ENCODE assay signal across 12 cellular contexts in the genomic region with DNA sequence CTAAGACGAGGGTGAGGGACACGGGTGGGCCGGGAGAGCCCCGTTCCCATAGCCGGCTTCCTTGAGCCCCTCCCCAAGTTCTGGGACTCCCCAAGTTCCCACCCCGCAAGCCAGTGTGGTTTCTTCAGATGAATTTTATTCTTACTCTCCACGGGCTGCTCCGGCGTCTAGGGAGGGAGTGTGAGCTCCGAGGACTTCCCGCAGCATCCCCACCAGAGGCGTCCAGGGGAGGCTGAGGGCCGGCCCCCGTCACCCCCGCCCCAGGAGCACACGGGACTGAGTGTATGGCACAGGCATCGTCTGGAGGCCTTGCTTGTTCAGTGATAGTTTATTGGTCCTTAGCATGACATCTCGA. TPM values are rescaled to one million over a fixed set of nuclear protein-coding genes. Genes with fewer than 3 reads are reported as not detected.
A peak's percentile ranks its signal among the peaks of the same experiment; 100 is the strongest.
DNase-seq lines count a peak whose midpoint lies in the region; ATAC-seq, FAIRE-seq and TF ChIP-seq lines count a peak whose summit lies in the region.
"Had no signal": no experiment of that assay in that cellular context is flagged by ENCODE, and none has a peak within 500 bp of the region (broad histone marks: within the 10 kb centered on the region; RNA-seq: fewer than 3 reads in every experiment).

No MANE protein-coding gene starts in this region.

- CTCF ChIA-PET in endothelial cell of umbilical vein (lab: Charles Lee), result interaction anchor here (1.1 to 5.2 kb wide), 9 partner anchors 9 to 195 kb away, joined by 3 to 26 read pairs (median 6); partner anchors contain the start of gene SLC4A11

- no peaks in the 10 kb centered on the region for H3K9me3 Mint-ChIP-seq in natural killer cell treated with Interleukin-12 subunit alpha and Interleukin-12 subunit beta and Interleukin-15 and Interleukin-18, amount 100 ng/mL, for 72 hours
- H3K9me3 Mint-ChIP-seq: activated naive CD4-positive, alpha-beta T cell treated with anti-CD3 and anti-CD28 coated beads, Interleukin-2, amount 50 U/mL, for 72 hours had no signal

- H3K9ac ChIP-seq in HUES64 (ENCODE audit: low read depth, low read length) (no peak overlapping the region), endothelial cell of umbilical vein (replicated peaks; ENCODE audit: extremely low read depth, insufficient read depth, low read length) (no peak overlapping the region)

- 12% methylated on average over 16 of the region's 18 CpGs for WGBS in HUES64

- H3K4me1 Mint-ChIP-seq in natural killer cell treated with Interleukin-12 subunit alpha and Interleukin-12 subunit beta and Interleukin-15 and Interleukin-18, amount 100 ng/mL, for 72 hours (ENCODE audit: low read depth in 2 of 2), result no peaks in the 10 kb centered on the region

- H3K27me3 Mint-ChIP-seq in natural killer cell treated with Interleukin-12 subunit alpha and Interleukin-12 subunit beta and Interleukin-15 and Interleukin-18, amount 100 ng/mL, for 72 hours, result peaks cover 0 to 14% of the 10 kb centered on the region in 2 donors

- TF ChIP-seq CTCF in BE2C (IDR thresholded peaks at IDR 0.05; ENCODE audit: low read depth, low read length), result no peak
- no peak for TF ChIP-seq CTCF in endothelial cell of umbilical vein (IDR thresholded peaks at IDR 0.05; ENCODE audit: extremely low read depth in 1 of 2, insufficient read depth in 1 of 2, low read depth in 1 of 2, low read length in 2 of 2)

- POLR2A ChIA-PET in endothelial cell of umbilical vein (lab: Charles Lee), result no interaction called here

- H3K4me3 Mint-ChIP-seq in natural killer cell treated with Interleukin-12 subunit alpha and Interleukin-12 subunit beta and Interleukin-15 and Interleukin-18, amount 100 ng/mL, for 72 hours, result no peak overlapping the region

- H3K36me3 ChIP-seq in BE2C, result no peaks in the 10 kb centered on the region
- 0 out of 2 replicates have a peak, but pooled peaks cover 2% of the 10 kb centered on the region for H3K36me3 ChIP-seq in HUES64 (ENCODE audit: insufficient read depth, low read length)
- peaks cover 2 to 4% of the 10 kb centered on the region in 2 experiments for H3K36me3 ChIP-seq in endothelial cell of umbilical vein (ENCODE audit: control insufficient read depth in 2 of 2, extremely low read depth in 1 of 2, insufficient read depth in 2 of 2, low read length in 2 of 2)

- H3K27ac ChIP-seq in HUES64 (ENCODE audit: low read depth, low read length) (no peak overlapping the region), endothelial cell of umbilical vein (ENCODE audit: insufficient read depth, low read depth, low read length) (no peak overlapping the region)

- no peaks in the 10 kb centered on the region for H4K20me1 ChIP-seq in endothelial cell of umbilical vein (replicated peaks; ENCODE audit: control insufficient read depth, extremely low read depth, insufficient read depth, low read length)

- FAIRE-seq in endothelial cell of umbilical vein (lab: Jason Lieb, UNC), result no peak
- FAIRE-seq: H54, urothelium cell line had no signal

- intact Hi-C loops in endothelial cell of umbilical vein (cut with micrococcal nuclease), result no loop called here

- no peaks in the 10 kb centered on the region for H3K9me1 ChIP-seq in endothelial cell of umbilical vein (replicated peaks; ENCODE audit: control insufficient read depth, extremely low read depth, insufficient read depth, low read length)

- no TSS peak for BruUV-seq in endothelial cell of umbilical vein (replicated peaks; lab: Mats Ljungman, UMichigan)

- H3K4me2 ChIP-seq in endothelial cell of umbilical vein (ENCODE audit: insufficient read depth, low read length), result peak overlapping the region; percentile 82

- peak overlapping the region; percentile 50 for H2AFZ ChIP-seq in endothelial cell of umbilical vein (ENCODE audit: low read depth, low read length)

- no peak overlapping the region for H3K27ac Mint-ChIP-seq in natural killer cell treated with Interleukin-12 subunit alpha and Interleukin-12 subunit beta and Interleukin-15 and Interleukin-18, amount 100 ng/mL, for 72 hours
- H3K27ac Mint-ChIP-seq: activated naive CD4-positive, alpha-beta T cell treated with anti-CD3 and anti-CD28 coated beads, Interleukin-2, amount 50 U/mL, for 72 hours had no signal

- H3K27me3 ChIP-seq in BE2C (no peaks in the 10 kb centered on the region), HUES64 (ENCODE audit: insufficient read depth, low read length) (peaks cover 26% of the 10 kb centered on the region), endothelial cell of umbilical vein (ENCODE audit: control insufficient read depth in 2 of 2, insufficient read depth in 2 of 2, low read length in 2 of 2) (peaks cover 0 to 11% of the 10 kb centered on the region in 2 experiments)

- no peaks in the 10 kb centered on the region for H3K4me1 ChIP-seq in BE2C
- H3K4me1 ChIP-seq in HUES64 (ENCODE audit: insufficient read depth, low read length), result no peaks in the 10 kb centered on the region
- H3K4me1 ChIP-seq in endothelial cell of umbilical vein (ENCODE audit: control insufficient read depth, extremely low read depth, insufficient read depth, low read length), result peaks cover 7% of the 10 kb centered on the region

- H3K4me3 ChIP-seq in BE2C (ENCODE audit: low read depth, low read length) (peak overlapping the region; percentile 41), HUES64 (ENCODE audit: low read length) (peak overlapping the region; percentile 50), endothelial cell of umbilical vein (replicated peaks in 1 of 3; ENCODE audit: insufficient read depth in 1 of 3, low read depth in 1 of 3, low read length in 3 of 3) (peak overlapping the region in 2 of 3 experiments; percentile 37 to 43)

- DNase-seq in BE2C, result no peak
- DNase-seq in endothelial cell of umbilical vein (ENCODE audit: low read depth, low spot score), result no peak
- DNase-seq in natural killer cell treated with Interleukin-12 subunit alpha and Interleukin-12 subunit beta and Interleukin-15 and Interleukin-18, amount 100 ng/mL, for 72 hours (ENCODE audit: low spot score), result peak; percentile 46
- no peak for DNase-seq in NCI-H748 (lab: John Stamatoyannopoulos, UW; ENCODE audit: unreplicated experiment)
- DNase-seq in NCI-H82 (lab: John Stamatoyannopoulos, UW), result no peak
- DNase-seq: stimulated activated CD4-positive, alpha-beta T cell treated with anti-CD3 and anti-CD28 coated beads, Interleukin-2, amount 100 ng/mL, for 48 hours had no signal

- H3K79me2 ChIP-seq in endothelial cell of umbilical vein (ENCODE audit: control insufficient read depth, insufficient read depth, low read length), result no peaks in the 10 kb centered on the region

- dilution Hi-C loops in endothelial cell of umbilical vein (cut with MboI; ENCODE audit: extremely low pct_ligation_motif_present, low sequenced_read_pairs), result no loop called here

- no peaks in the 10 kb centered on the region for H3K36me3 Mint-ChIP-seq in natural killer cell treated with Interleukin-12 subunit alpha and Interleukin-12 subunit beta and Interleukin-15 and Interleukin-18, amount 100 ng/mL, for 72 hours
- H3K36me3 Mint-ChIP-seq: activated naive CD4-positive, alpha-beta T cell treated with anti-CD3 and anti-CD28 coated beads, Interleukin-2, amount 50 U/mL, for 72 hours had no signal

- ATAC-seq in natural killer cell treated with Interleukin-12 subunit alpha and Interleukin-12 subunit beta and Interleukin-15 and Interleukin-18, amount 100 ng/mL, for 72 hours, result peak in 1 of 2 donors; percentile 50
- ATAC-seq in HG03139 (IDR thresholded peaks at IDR 0.05; ENCODE audit: unreplicated experiment) (no peak), HG02588 (IDR thresholded peaks at IDR 0.05; ENCODE audit: unreplicated experiment) (no peak)

- TF ChIP-seq POLR2A in endothelial cell of umbilical vein (IDR thresholded peaks at IDR 0.05; ENCODE audit: low read depth, low read length), result no peak

- H3K9me3 ChIP-seq in BE2C (no peaks in the 10 kb centered on the region), HUES64 (ENCODE audit: insufficient read depth, low read depth, low read length) (no peaks in the 10 kb centered on the region), endothelial cell of umbilical vein (replicated peaks; ENCODE audit: control insufficient read depth, insufficient read depth, low read length) (no peaks in the 10 kb centered on the region)

RNA-seq across cellular contexts. Expression of gene SLC4A11, which starts 10.0 kb away (rescaled TPM):
- polyA plus RNA-seq in BE2C (2012; ENCODE audit: insufficient read depth, insufficient read length, low read depth), result 0.31 TPM
- 5.6 TPM for polyA plus RNA-seq in HUES64 (2013, experiment 1 of 2)
- 7.4 TPM for polyA plus RNA-seq in HUES64 (2013, experiment 2 of 2)
- 10.2 and 15.5 TPM in 2 replicates for total RNA-seq in endothelial cell of umbilical vein
- 5.7 and 6.1 TPM in 2 replicates for polyA plus RNA-seq in endothelial cell of umbilical vein
- 3.2 and 3.4 TPM in 2 replicates for polyA plus RNA-seq in endothelial cell of umbilical vein (2011; cell fraction: cytosol; rRNA removed)
- polyA plus RNA-seq in endothelial cell of umbilical vein (2011; cell fraction: nucleus; rRNA removed), result 32.5 and 40.0 TPM in 2 replicates
- 12.0 and 13.5 TPM in 2 replicates for polyA plus RNA-seq in endothelial cell of umbilical vein (2012)
- 3.7 and 5.0 TPM in 2 replicates for polyA minus RNA-seq in endothelial cell of umbilical vein
- 1.0 TPM for polyA minus RNA-seq in endothelial cell of umbilical vein (2011; cell fraction: cytosol; rRNA and poly(A)+ RNA removed)
- 6.8 and 11.8 TPM in 2 replicates for polyA minus RNA-seq in endothelial cell of umbilical vein (2011; cell fraction: nucleus; rRNA and poly(A)+ RNA removed)
- 1 to 10 TPM in 1 of 2 donors, under 1 TPM in 1; 0.36 to 1.9 TPM for total RNA-seq in natural killer cell treated with Interleukin-12 subunit alpha and Interleukin-12 subunit beta and Interleukin-15 and Interleukin-18, amount 100 ng/mL, for 72 hours

RNA-seq across cellular contexts. Expression of gene ITPA, which starts 39.7 kb away (rescaled TPM):
- polyA plus RNA-seq in BE2C (2012; ENCODE audit: insufficient read depth, insufficient read length, low read depth), result 151 TPM
- 54.0 TPM for polyA plus RNA-seq in HUES64 (2013, experiment 1 of 2)
- polyA plus RNA-seq in HUES64 (2013, experiment 2 of 2), result 49.3 TPM
- total RNA-seq in endothelial cell of umbilical vein, result 59.8 and 65.0 TPM in 2 replicates
- 43.2 and 50.7 TPM in 2 replicates for polyA plus RNA-seq in endothelial cell of umbilical vein
- polyA plus RNA-seq in endothelial cell of umbilical vein (2011; cell fraction: cytosol; rRNA removed), result 31.2 and 39.2 TPM in 2 replicates
- 40.3 and 41.2 TPM in 2 replicates for polyA plus RNA-seq in endothelial cell of umbilical vein (2011; cell fraction: nucleus; rRNA removed)
- 35.4 and 38.2 TPM in 2 replicates for polyA plus RNA-seq in endothelial cell of umbilical vein (2012)
- 7.1 and 9.8 TPM in 2 replicates for polyA minus RNA-seq in endothelial cell of umbilical vein
- 18.7 TPM for polyA minus RNA-seq in endothelial cell of umbilical vein (2011; cell fraction: cytosol; rRNA and poly(A)+ RNA removed)
- 6.5 and 9.9 TPM in 2 replicates for polyA minus RNA-seq in endothelial cell of umbilical vein (2011; cell fraction: nucleus; rRNA and poly(A)+ RNA removed)
- 10 to 100 TPM; 94.3 to 94.7 TPM for total RNA-seq in natural killer cell treated with Interleukin-12 subunit alpha and Interleukin-12 subunit beta and Interleukin-15 and Interleukin-18, amount 100 ng/mL, for 72 hours

RNA-seq across cellular contexts. Expression of gene DDRGK1, which starts 44.5 kb away (rescaled TPM):
- 116 TPM for polyA plus RNA-seq in BE2C (2012; ENCODE audit: insufficient read depth, insufficient read length, low read depth)
- polyA plus RNA-seq in HUES64 (2013, experiment 1 of 2), result 32.8 TPM
- polyA plus RNA-seq in HUES64 (2013, experiment 2 of 2), result 31.5 TPM
- total RNA-seq in endothelial cell of umbilical vein, result 52.2 and 54.0 TPM in 2 replicates
- 41.7 and 48.5 TPM in 2 replicates for polyA plus RNA-seq in endothelial cell of umbilical vein
- 47.7 and 48.4 TPM in 2 replicates for polyA plus RNA-seq in endothelial cell of umbilical vein (2011; cell fraction: cytosol; rRNA removed)
- 39.7 and 60.0 TPM in 2 replicates for polyA plus RNA-seq in endothelial cell of umbilical vein (2011; cell fraction: nucleus; rRNA removed)
- 31.0 and 46.7 TPM in 2 replicates for polyA plus RNA-seq in endothelial cell of umbilical vein (2012)
- polyA minus RNA-seq in endothelial cell of umbilical vein, result 30.4 and 30.5 TPM in 2 replicates
- polyA minus RNA-seq in endothelial cell of umbilical vein (2011; cell fraction: cytosol; rRNA and poly(A)+ RNA removed), result 16.7 TPM
- polyA minus RNA-seq in endothelial cell of umbilical vein (2011; cell fraction: nucleus; rRNA and poly(A)+ RNA removed), result 10.5 and 12.9 TPM in 2 replicates
- total RNA-seq in natural killer cell treated with Interleukin-12 subunit alpha and Interleukin-12 subunit beta and Interleukin-15 and Interleukin-18, amount 100 ng/mL, for 72 hours, result 10 to 100 TPM; 78.5 to 87.1 TPM
